ENCODE assay signal across 1 cellular context in the genomic region with DNA sequence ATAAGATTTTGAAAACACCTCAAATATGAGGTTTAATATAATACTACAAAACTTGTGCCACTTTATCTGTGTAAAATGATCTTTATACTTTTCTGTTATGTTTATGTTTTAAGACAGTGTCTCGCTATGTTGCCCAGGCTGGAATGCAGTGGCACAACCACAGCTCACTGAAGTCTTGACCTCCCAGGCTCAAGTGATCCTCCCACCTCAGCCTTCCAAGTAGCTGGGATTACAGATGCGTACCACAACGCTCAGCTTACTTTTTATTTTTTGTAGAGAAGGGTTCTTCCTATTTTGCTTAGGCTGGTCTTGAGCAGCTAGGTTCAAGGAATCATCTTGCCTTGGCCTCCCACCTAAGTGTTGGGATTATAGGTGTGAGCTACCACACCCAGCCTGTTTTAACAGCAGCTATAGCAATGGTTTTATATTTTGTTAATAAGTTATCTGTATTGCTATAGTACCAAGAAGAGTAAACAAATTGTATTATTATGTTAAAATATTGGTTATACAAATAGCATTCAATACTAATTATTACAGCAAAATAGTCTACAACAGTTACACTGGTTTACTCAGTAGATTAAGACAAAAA.
TF ChIP-seq lines count a peak whose summit lies in the region.

No MANE protein-coding gene starts in this region.

TF ChIP-seq in IMR-90, 13 proteins besides CTCF, POLR2A, EP300 and RAD21:
- TF ChIP-seq, protein P1, sequence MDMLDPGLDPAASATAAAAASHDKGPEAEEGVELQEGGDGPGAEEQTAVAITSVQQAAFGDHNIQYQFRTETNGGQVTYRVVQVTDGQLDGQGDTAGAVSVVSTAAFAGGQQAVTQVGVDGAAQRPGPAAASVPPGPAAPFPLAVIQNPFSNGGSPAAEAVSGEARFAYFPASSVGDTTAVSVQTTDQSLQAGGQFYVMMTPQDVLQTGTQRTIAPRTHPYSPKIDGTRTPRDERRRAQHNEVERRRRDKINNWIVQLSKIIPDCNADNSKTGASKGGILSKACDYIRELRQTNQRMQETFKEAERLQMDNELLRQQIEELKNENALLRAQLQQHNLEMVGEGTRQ (IDR thresholded peaks at IDR 0.05; ENCODE audit: low read depth, low read length): no peak
- no peak for TF ChIP-seq RFX5 (IDR thresholded peaks at IDR 0.05; ENCODE audit: low read depth, low read length)
- no peak for TF ChIP-seq MAFK (IDR thresholded peaks at IDR 0.05; ENCODE audit: low read depth, low read length)
- TF ChIP-seq MXI1 (IDR thresholded peaks at IDR 0.05; ENCODE audit: borderline replicate concordance, low read depth, low read length): no peak
- TF ChIP-seq CEBPB (IDR thresholded peaks at IDR 0.05; ENCODE audit: low read depth, low read length): no peak
- TF ChIP-seq SMC3 (IDR thresholded peaks at IDR 0.05; ENCODE audit: low read depth, low read length): no peak
